ENCODE assay signal across 1 cellular context in the genomic region with DNA sequence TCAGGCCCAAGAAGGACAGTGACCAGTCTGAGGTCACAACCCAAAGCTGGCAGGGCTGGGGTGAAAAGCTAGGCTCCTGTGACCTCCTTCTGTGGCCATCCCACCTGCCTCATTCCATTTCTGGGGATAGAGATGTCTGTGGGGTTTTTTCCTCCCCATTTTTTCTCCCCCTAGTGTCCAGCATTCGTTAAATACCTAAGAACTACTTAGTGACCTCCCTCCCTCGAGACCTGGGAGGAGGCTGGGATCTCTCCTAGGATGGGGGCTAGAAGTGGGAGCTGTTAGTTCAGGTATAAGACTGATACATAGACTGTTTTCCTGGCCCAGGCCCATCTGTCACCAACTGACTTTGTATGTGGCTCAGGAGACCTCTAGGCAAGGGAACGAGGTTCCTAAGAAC.
TF ChIP-seq lines count a peak whose summit lies in the region.

No MANE protein-coding gene starts in this region.

TF ChIP-seq in A549, 52 proteins besides CTCF, POLR2A, EP300 and RAD21 (continued from another document):
- TF ChIP-seq, protein P1, sequence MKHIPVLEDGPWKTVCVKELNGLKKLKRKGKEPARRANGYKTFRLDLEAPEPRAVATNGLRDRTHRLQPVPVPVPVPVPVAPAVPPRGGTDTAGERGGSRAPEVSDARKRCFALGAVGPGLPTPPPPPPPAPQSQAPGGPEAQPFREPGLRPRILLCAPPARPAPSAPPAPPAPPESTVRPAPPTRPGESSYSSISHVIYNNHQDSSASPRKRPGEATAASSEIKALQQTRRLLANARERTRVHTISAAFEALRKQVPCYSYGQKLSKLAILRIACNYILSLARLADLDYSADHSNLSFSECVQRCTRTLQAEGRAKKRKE (CRISPR knock-in tag; IDR thresholded peaks at IDR 0.05; ENCODE audit: low read depth): no peak
- TF ChIP-seq TFCP2L1 (CRISPR knock-in tag; IDR thresholded peaks at IDR 0.05) (no peak), GATA3 (IDR thresholded peaks at IDR 0.05; ENCODE audit: borderline replicate concordance) (no peak), EHF (CRISPR knock-in tag; IDR thresholded peaks at IDR 0.05) (no peak), SREBF2 (IDR thresholded peaks at IDR 0.05) (no peak)
- TF ChIP-seq, protein P2, sequence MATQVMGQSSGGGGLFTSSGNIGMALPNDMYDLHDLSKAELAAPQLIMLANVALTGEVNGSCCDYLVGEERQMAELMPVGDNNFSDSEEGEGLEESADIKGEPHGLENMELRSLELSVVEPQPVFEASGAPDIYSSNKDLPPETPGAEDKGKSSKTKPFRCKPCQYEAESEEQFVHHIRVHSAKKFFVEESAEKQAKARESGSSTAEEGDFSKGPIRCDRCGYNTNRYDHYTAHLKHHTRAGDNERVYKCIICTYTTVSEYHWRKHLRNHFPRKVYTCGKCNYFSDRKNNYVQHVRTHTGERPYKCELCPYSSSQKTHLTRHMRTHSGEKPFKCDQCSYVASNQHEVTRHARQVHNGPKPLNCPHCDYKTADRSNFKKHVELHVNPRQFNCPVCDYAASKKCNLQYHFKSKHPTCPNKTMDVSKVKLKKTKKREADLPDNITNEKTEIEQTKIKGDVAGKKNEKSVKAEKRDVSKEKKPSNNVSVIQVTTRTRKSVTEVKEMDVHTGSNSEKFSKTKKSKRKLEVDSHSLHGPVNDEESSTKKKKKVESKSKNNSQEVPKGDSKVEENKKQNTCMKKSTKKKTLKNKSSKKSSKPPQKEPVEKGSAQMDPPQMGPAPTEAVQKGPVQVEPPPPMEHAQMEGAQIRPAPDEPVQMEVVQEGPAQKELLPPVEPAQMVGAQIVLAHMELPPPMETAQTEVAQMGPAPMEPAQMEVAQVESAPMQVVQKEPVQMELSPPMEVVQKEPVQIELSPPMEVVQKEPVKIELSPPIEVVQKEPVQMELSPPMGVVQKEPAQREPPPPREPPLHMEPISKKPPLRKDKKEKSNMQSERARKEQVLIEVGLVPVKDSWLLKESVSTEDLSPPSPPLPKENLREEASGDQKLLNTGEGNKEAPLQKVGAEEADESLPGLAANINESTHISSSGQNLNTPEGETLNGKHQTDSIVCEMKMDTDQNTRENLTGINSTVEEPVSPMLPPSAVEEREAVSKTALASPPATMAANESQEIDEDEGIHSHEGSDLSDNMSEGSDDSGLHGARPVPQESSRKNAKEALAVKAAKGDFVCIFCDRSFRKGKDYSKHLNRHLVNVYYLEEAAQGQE (IDR thresholded peaks at IDR 0.05): no peak
